2 cellular contexts compared by ENCODE assay signal in genomic region chr2:240951045-240951594, GRCh38.
TF ChIP-seq lines count a peak whose summit lies in the region.

No MANE protein-coding gene starts in this region.

TF ChIP-seq in GM12891, 5 proteins besides CTCF, POLR2A, EP300 and RAD21:
- TF ChIP-seq POU2F2 (IDR thresholded peaks at IDR 0.05; ENCODE audit: low read depth, low read length): no peak
- no peak for TF ChIP-seq PAX5 (IDR thresholded peaks at IDR 0.05; ENCODE audit: insufficient read depth, low read length, severe bottlenecking)
- TF ChIP-seq SPI1 (IDR thresholded peaks at IDR 0.05; ENCODE audit: low read depth, low read length): no peak
- TF ChIP-seq POLR2AphosphoS5 (IDR thresholded peaks at IDR 0.05; ENCODE audit: low read depth, low read length): no peak
- no peak for TF ChIP-seq TAF1 (IDR thresholded peaks at IDR 0.05; ENCODE audit: low read depth, low read length)
TF ChIP-seq in GM12891: peak in this region for 0.

TF ChIP-seq in H1, 55 proteins besides CTCF, POLR2A, EP300 and RAD21:
- TF ChIP-seq CREB1 (IDR thresholded peaks at IDR 0.05) (no peak), MAFK (IDR thresholded peaks at IDR 0.05; ENCODE audit: low read depth, low read length) (no peak), BCL11A (IDR thresholded peaks at IDR 0.05; ENCODE audit: low read depth in 2 of 2, low read length in 2 of 2) (no peak), CHD1 (IDR thresholded peaks at IDR 0.05; ENCODE audit: low read depth, low read length) (no peak), RFX5 (IDR thresholded peaks at IDR 0.05; ENCODE audit: borderline replicate concordance, low read depth, low read length) (no peak)
